Comparison of ENCODE assay signal across 28 cellular contexts in the genomic region with DNA sequence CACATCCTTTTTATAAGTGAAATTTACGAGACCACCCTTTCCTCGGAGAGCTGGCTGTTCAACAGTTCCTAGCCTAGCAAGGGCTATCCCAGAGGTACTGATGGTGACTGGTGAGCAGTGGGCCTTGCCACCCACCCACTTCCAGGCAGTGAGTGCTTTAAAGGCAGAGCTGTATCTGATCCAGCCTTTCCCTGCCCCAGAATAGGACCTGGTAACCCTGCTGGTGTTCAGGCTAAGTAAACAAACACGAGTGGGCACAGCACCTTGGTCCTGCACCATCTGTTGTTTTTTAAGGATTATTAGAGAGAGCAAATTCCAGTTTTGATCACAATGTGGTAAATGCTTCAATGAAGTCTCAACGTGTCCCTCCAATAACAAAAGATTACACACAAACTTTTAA.
DNase-seq lines count a peak whose midpoint lies in the region; ATAC-seq and TF ChIP-seq lines count a peak whose summit lies in the region.
"Had no signal": no experiment of that assay in that cellular context is flagged by ENCODE, and none has a peak within 500 bp of the region (broad histone marks: within the 10 kb centered on the region; RNA-seq: fewer than 3 reads in every experiment).

No MANE protein-coding gene starts in this region.

- TF ChIP-seq CTCF in right lobe of liver (IDR thresholded peaks at IDR 0.05): no peak
- no peak for TF ChIP-seq CTCF in natural killer cell (IDR thresholded peaks at IDR 0.05)

- H3K36me3 Mint-ChIP-seq in stimulated activated memory B cell treated with anti-CD40 and anti-IgM and Interleukin-4, amounts not matched to agents 10 μg/mL and 1 μg/mL and 100 μg/mL, for 72 hours: no peaks in the 10 kb centered on the region
- H3K36me3 Mint-ChIP-seq in natural killer cell: no peaks in the 10 kb centered on the region

- no peaks in the 10 kb centered on the region for H3K4me1 Mint-ChIP-seq in stimulated activated memory B cell treated with anti-CD40 and anti-IgM and Interleukin-4, amounts not matched to agents 10 μg/mL and 1 μg/mL and 100 μg/mL, for 72 hours
- H3K4me1 Mint-ChIP-seq in natural killer cell: peaks cover 13 to 15% of the 10 kb centered on the region in 2 donors

- DNase-seq in NCI-H748 (lab: John Stamatoyannopoulos, UW; ENCODE audit: unreplicated experiment): peak; percentile 17
- no peak for DNase-seq in NCI-H748 treated with DMSO at 0.1 percent for 48 hours (lab: John Stamatoyannopoulos, UW)
- peak; percentile 9 for DNase-seq in DMS53 treated with DMSO at 0.1 percent for 48 hours (lab: John Stamatoyannopoulos, UW; ENCODE audit: unreplicated experiment)
- DNase-seq in cerebellum (ENCODE audit: low spot score): peak; percentile 65
- DNase-seq in right lobe of liver: no peak
- no peak for DNase-seq in natural killer cell
- DNase-seq: AML-193; CD4-positive, alpha-beta T cell; DMS79 treated with DMSO at 0.1 percent for 48 hours; HFFc6; IMR-90; KG1; MG63; NCI-H1417; NCI-H1694; NCI-H2029 treated with DMSO at 0.1 percent for 48 hours; NCI-H446 treated with DMSO at 0.1 percent for 48 hours; NCI-H526 treated with DMSO at 0.1 percent for 48 hours; NK-92 treated with Interleukin-12 subunit alpha and Interleukin-12 subunit beta, amount 100 ng/mL, for 24 hours; PC-9; SJCRH30 had no signal

- ATAC-seq in right lobe of liver (peak; percentile 58 to 70 (median 64)), natural killer cell (no peak), GM21619 (IDR thresholded peaks at IDR 0.05; ENCODE audit: unreplicated experiment) (no peak)
- no peak for ATAC-seq in stimulated activated memory B cell treated with anti-CD40 and anti-IgM and Interleukin-4, amounts not matched to agents 10 μg/mL and 1 μg/mL and 100 μg/mL, for 72 hours
- ATAC-seq: GM23338, Right ventricle myocardium inferior, SK-N-SH treated with all-trans-retinoic acid at 6 μM for 48 hours had no signal

- H3K27me3 Mint-ChIP-seq in stimulated activated memory B cell treated with anti-CD40 and anti-IgM and Interleukin-4, amounts not matched to agents 10 μg/mL and 1 μg/mL and 100 μg/mL, for 72 hours: no peaks in the 10 kb centered on the region
- H3K27me3 Mint-ChIP-seq in natural killer cell (ENCODE audit: low read depth in 2 of 2): peaks cover 0 to 9% of the 10 kb centered on the region in 2 donors
- H3K27me3 Mint-ChIP-seq: CD4-positive, alpha-beta T cell had no signal

- TF ChIP-seq POLR2A in right lobe of liver (IDR thresholded peaks at IDR 0.05): no peak

- intact Hi-C loops in right lobe of liver (cut with DNase I) (no loop called here), natural killer cell (cut with micrococcal nuclease) (no loop called here)

- H3K27ac Mint-ChIP-seq in stimulated activated memory B cell treated with anti-CD40 and anti-IgM and Interleukin-4, amounts not matched to agents 10 μg/mL and 1 μg/mL and 100 μg/mL, for 72 hours: no peak overlapping the region
- H3K27ac Mint-ChIP-seq in natural killer cell: no peak overlapping the region
- H3K27ac Mint-ChIP-seq: CD4-positive, alpha-beta T cell; GM23338; HFFc6 had no signal

- H3K36me3 ChIP-seq in right lobe of liver: no peaks in the 10 kb centered on the region
- H3K36me3 ChIP-seq: BLaER1 treated with 17β-estradiol and CSF1 and Interleukin-3, amounts not matched to agents 10 nM and 100 nM; HAP-1; MG63; SJCRH30 had no signal

- H3K4me1 ChIP-seq in right lobe of liver: peaks cover 0 to 26% (median 9%) of the 10 kb centered on the region in 4 donors
- H3K4me1 ChIP-seq: HAP-1, SJCRH30 had no signal

- whole genome bisulfite sequencing in right lobe of liver (ENCODE audit: insufficient coverage, low coverage, low lambda C conversion rate, missing lambda C conversion rate): 51% methylated on average over 4 of the region's 4 CpGs

- no peaks in the 10 kb centered on the region for H3K9me3 ChIP-seq in right lobe of liver
- H3K9me3 ChIP-seq: BLaER1 treated with 17β-estradiol and CSF1 and Interleukin-3, amounts not matched to agents 10 nM and 100 nM; HAP-1; MG63; SJCRH30 had no signal

- peak overlapping the region in 1 of 3 donors; percentile 10 for H3K27ac ChIP-seq in right lobe of liver
- H3K27ac ChIP-seq: BLaER1 treated with 17β-estradiol and CSF1 and Interleukin-3, amounts not matched to agents 10 nM and 100 nM; PC-9; SJCRH30 had no signal

- no peak overlapping the region for H3K4me3 ChIP-seq in right lobe of liver
- H3K4me3 ChIP-seq: BLaER1 treated with 17β-estradiol and CSF1 and Interleukin-3, amounts not matched to agents 10 nM and 100 nM; GM23338; HAP-1; MG63; PC-9; SJCRH30 had no signal

- no peaks in the 10 kb centered on the region for H3K9me3 Mint-ChIP-seq in stimulated activated memory B cell treated with anti-CD40 and anti-IgM and Interleukin-4, amounts not matched to agents 10 μg/mL and 1 μg/mL and 100 μg/mL, for 72 hours
- H3K9me3 Mint-ChIP-seq in natural killer cell: no peaks in the 10 kb centered on the region
- H3K9me3 Mint-ChIP-seq: CD4-positive, alpha-beta T cell; GM23338 had no signal

- no peak overlapping the region for H3K4me3 Mint-ChIP-seq in stimulated activated memory B cell treated with anti-CD40 and anti-IgM and Interleukin-4, amounts not matched to agents 10 μg/mL and 1 μg/mL and 100 μg/mL, for 72 hours
- no peak overlapping the region for H3K4me3 Mint-ChIP-seq in natural killer cell
- H3K4me3 Mint-ChIP-seq: CD4-positive, alpha-beta T cell; GM23338; HFFc6 had no signal

- no peaks in the 10 kb centered on the region for H3K27me3 ChIP-seq in right lobe of liver
- H3K27me3 ChIP-seq: BLaER1 treated with 17β-estradiol and CSF1 and Interleukin-3, amounts not matched to agents 10 nM and 100 nM; MG63; SJCRH30 had no signal

Comparison
In these comparisons a context has a peak if more than half of its experiments do, and no peak if none do; other contexts are left out.
1. DNase-seq: peak in NCI-H748 (single experiment), DMS53 treated with DMSO at 0.1 percent for 48 hours (single experiment) and cerebellum (single experiment); none in NCI-H748 treated with DMSO at 0.1 percent for 48 hours (single experiment), right lobe of liver (0 of 3) and natural killer cell (single experiment).
2. ATAC-seq: peak in right lobe of liver (4 of 4); none in stimulated activated memory B cell treated with anti-CD40 and anti-IgM and Interleukin-4, amounts not matched to agents 10 μg/mL and 1 μg/mL and 100 μg/mL, for 72 hours (single experiment), natural killer cell (0 of 3) and GM21619 (single experiment).